8 cellular contexts compared by ENCODE assay signal in genomic region chr14:55448146-55448614, GRCh38. TPM values are rescaled to one million over a fixed set of nuclear protein-coding genes. Genes with fewer than 3 reads are reported as not detected.
DNase-seq lines count a peak whose midpoint lies in the region; ATAC-seq and TF ChIP-seq lines count a peak whose summit lies in the region.

No MANE protein-coding gene starts in this region.

- no peak overlapping the region for H3K4me3 ChIP-seq in ACC112 (ENCODE audit: low read depth, low read length)
- H3K4me3 ChIP-seq in GM23338 = no peak overlapping the region
- H3K4me3 ChIP-seq in hepatocyte = no peak overlapping the region
- no peak overlapping the region for H3K4me3 ChIP-seq in prostate gland

- intact Hi-C loops in prostate gland (cut with DNase I) = no loop called here

- no peak overlapping the region for H3K27ac Mint-ChIP-seq in GM23338

- H3K9me3 ChIP-seq in hepatocyte (ENCODE audit: low read depth) (no peaks in the 10 kb centered on the region), prostate gland (no peaks in the 10 kb centered on the region)

- no peak for ATAC-seq in GM23338
- no peak for ATAC-seq in GM21360 (IDR thresholded peaks at IDR 0.05; ENCODE audit: unreplicated experiment)
- no peak for ATAC-seq in GM19397 (IDR thresholded peaks at IDR 0.05; ENCODE audit: unreplicated experiment)

- no peak overlapping the region for H3K4me2 ChIP-seq in GM23338
- no peak overlapping the region for H3K4me2 ChIP-seq in hepatocyte

- TF ChIP-seq POLR2A in prostate gland (IDR thresholded peaks at IDR 0.05) = no peak

- no peak overlapping the region for H2AFZ ChIP-seq in ACC112 (ENCODE audit: low read length, unreplicated experiment)
- peak overlapping the region; percentile 28; the same call in 1 of the 2 replicates for H2AFZ ChIP-seq in GM23338
- no peak overlapping the region for H2AFZ ChIP-seq in hepatocyte

- H3F3A ChIP-seq in GM23338 (replicated peaks; ENCODE audit: low read depth) = no peaks in the 10 kb centered on the region

- no peaks in the 10 kb centered on the region for H3K27me3 ChIP-seq in ACC112 (ENCODE audit: insufficient read depth, low read length)
- H3K27me3 ChIP-seq in GM23338 (ENCODE audit: insufficient read depth) = no peaks in the 10 kb centered on the region
- no peaks in the 10 kb centered on the region for H3K27me3 ChIP-seq in hepatocyte
- H3K27me3 ChIP-seq in prostate gland (replicated peaks; ENCODE audit: insufficient read depth) = no peaks in the 10 kb centered on the region

- H4K20me1 ChIP-seq in GM23338 (replicated peaks; ENCODE audit: insufficient read depth) (no peaks in the 10 kb centered on the region), hepatocyte (ENCODE audit: insufficient read depth, poor library complexity, severe bottlenecking) (no peaks in the 10 kb centered on the region)

- H3K79me2 ChIP-seq in ACC112 (ENCODE audit: control insufficient read depth, insufficient read depth, low read length, unreplicated experiment) (no peaks in the 10 kb centered on the region), GM23338 (replicated peaks; ENCODE audit: insufficient read depth) (no peaks in the 10 kb centered on the region), hepatocyte (no peaks in the 10 kb centered on the region)

- no peaks in the 10 kb centered on the region for H3K9me3 Mint-ChIP-seq in GM23338

- TF ChIP-seq CTCF in GM23338 (conservative IDR thresholded peaks at IDR 0.05; ENCODE audit: low read depth in 2 of 2) (no peak), hepatocyte (IDR thresholded peaks at IDR 0.05; ENCODE audit: poor library complexity) (no peak), prostate gland (IDR thresholded peaks at IDR 0.05) (no peak)

- H3K4me1 Mint-ChIP-seq in GM23338 = peaks cover 7% of the 10 kb centered on the region

- H3K9me2 ChIP-seq in GM23338 (ENCODE audit: insufficient read depth) (no peaks in the 10 kb centered on the region), hepatocyte (replicated peaks; ENCODE audit: insufficient read depth) (no peaks in the 10 kb centered on the region)

- H3K4me3 Mint-ChIP-seq in GM23338 = no peak overlapping the region

- H3K36me3 ChIP-seq in ACC112 (ENCODE audit: insufficient read depth, low read length) (no peaks in the 10 kb centered on the region), GM23338 (ENCODE audit: insufficient read depth) (no peaks in the 10 kb centered on the region), hepatocyte (replicated peaks; ENCODE audit: insufficient read depth, low read depth) (no peaks in the 10 kb centered on the region), prostate gland (no peaks in the 10 kb centered on the region)

- no peak for DNase-seq in GM23338 (ENCODE audit: low spot score)
- DNase-seq in T1000 (lab: John Stamatoyannopoulos, UW) = peak; percentile 88
- DNase-seq in hepatocyte (ENCODE audit: low spot score) = peak; percentile 75
- no peak for DNase-seq in prostate gland (ENCODE audit: low spot score)
- DNase-seq in cerebellar cortex (ENCODE audit: low spot score) = no peak

- H3K4me1 ChIP-seq in ACC112 (ENCODE audit: control insufficient read depth, insufficient read depth, low read length, unreplicated experiment) (peaks cover 60% of the 10 kb centered on the region), GM23338 (ENCODE audit: insufficient read depth) (no peaks in the 10 kb centered on the region), hepatocyte (ENCODE audit: insufficient read depth) (peaks cover 5% of the 10 kb centered on the region), prostate gland (replicated peaks) (no peaks in the 10 kb centered on the region)

- 62% methylated on average over 3 of the region's 3 CpGs for WGBS in hepatocyte (ENCODE audit: low lambda C conversion rate, missing lambda C conversion rate)
- WGBS in prostate gland = 33% methylated on average over 3 of the region's 3 CpGs

- H3K27ac ChIP-seq in ACC112 (ENCODE audit: low read depth, low read length) = peak overlapping the region; percentile 91
- no peak overlapping the region for H3K27ac ChIP-seq in GM23338 (ENCODE audit: low read depth)
- peak overlapping the region; percentile 58 for H3K27ac ChIP-seq in hepatocyte
- H3K27ac ChIP-seq in prostate gland = no peak overlapping the region

- H3K36me3 Mint-ChIP-seq in GM23338 (ENCODE audit: low read depth) = no peaks in the 10 kb centered on the region

- no peaks in the 10 kb centered on the region for H3K27me3 Mint-ChIP-seq in GM23338 (ENCODE audit: insufficient read depth, low read depth, poor library complexity)

TF ChIP-seq in GM23338, 12 proteins besides CTCF, POLR2A, EP300 and RAD21 (continues in another document):
- TF ChIP-seq EZH2phosphoT487 (IDR thresholded peaks at IDR 0.05; ENCODE audit: unreplicated experiment) (no peak), ZNF462 (CRISPR knock-in tag; IDR thresholded peaks at IDR 0.05) (no peak), POLR2AphosphoS5 (IDR thresholded peaks at IDR 0.05; ENCODE audit: low read depth) (no peak), CREB1 (CRISPR knock-in tag; IDR thresholded peaks at IDR 0.05; ENCODE audit: low read depth) (no peak)

RNA-seq across cellular contexts. Expression of gene TBPL2, which starts 7.8 kb away (rescaled TPM):
- 0.24 TPM in 1 of 2 replicates, not detected in the other for total RNA-seq in GM23338 (2014; rRNA removed; shearing (Covaris generic))
- polyA plus RNA-seq in GM23338 (2016; fragmentation: Nextera tagmentation; extraction: Ambion mirVana) = not detected in 2 replicates
- total RNA-seq in hepatocyte = 0.27 TPM in 1 of 2 replicates, not detected in the other
- polyA plus RNA-seq in hepatocyte = 0.23 and 0.27 TPM in 2 replicates
- total RNA-seq in prostate gland = not detected

RNA-seq across cellular contexts. Expression of gene ATG14, which starts 36.5 kb away (rescaled TPM):
- 15.2 and 15.6 TPM in 2 replicates for total RNA-seq in GM23338 (2014; rRNA removed; shearing (Covaris generic))
- polyA plus RNA-seq in GM23338 (2016; fragmentation: Nextera tagmentation; extraction: Ambion mirVana) (6.9 and 7.3 TPM in 2 replicates), hepatocyte (3.3 and 4.5 TPM in 2 replicates)
- total RNA-seq in hepatocyte (15.1 and 16.6 TPM in 2 replicates), prostate gland (10 to 100 TPM; 12.5 to 21.9 TPM)

Comparison
In these comparisons a context has a peak if more than half of its experiments do, and no peak if none do; other contexts are left out.
1. H3K27ac ChIP-seq: peak in ACC112 (single experiment) and hepatocyte (single experiment); none in GM23338 (single experiment) and prostate gland (0 of 2).
2. DNase-seq: peak in T1000 (single experiment) and hepatocyte (single experiment); none in GM23338 (single experiment), prostate gland (single experiment) and cerebellar cortex (single experiment).